28 cellular contexts compared by ENCODE assay signal in the genomic region with DNA sequence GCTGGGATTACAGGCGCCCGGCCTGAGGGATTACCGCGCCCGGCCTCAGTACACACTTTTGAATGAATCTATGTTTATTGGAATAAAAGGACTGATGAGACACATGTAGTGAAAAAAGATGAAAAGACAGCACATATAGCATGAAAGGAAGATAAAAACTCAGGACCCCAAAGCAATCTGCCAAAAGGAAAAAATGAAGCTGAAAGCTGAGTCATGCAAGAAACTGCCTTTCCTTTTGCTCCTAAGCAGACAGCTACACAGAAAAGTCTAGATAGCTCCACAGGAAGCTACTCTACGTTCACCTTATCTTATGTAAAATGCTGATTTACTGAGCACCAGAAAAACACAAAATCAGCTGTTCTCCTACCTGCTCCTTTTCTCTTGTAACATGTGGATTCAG.
"Had no signal": no experiment of that assay in that cellular context is flagged by ENCODE, and none has a peak within 500 bp of the region (broad histone marks: within the 10 kb centered on the region; RNA-seq: fewer than 3 reads in every experiment).

No MANE protein-coding gene starts in this region.

- ATAC-seq: heart right ventricle; left colon; left lung; lower lobe of right lung; mucosa of descending colon; naive thymus-derived CD4-positive, alpha-beta T cell; natural killer cell treated with Interleukin-12 subunit alpha and Interleukin-12 subunit beta and Interleukin-15 and Interleukin-18, amount 100 ng/mL, for 72 hours; pancreas; right cardiac atrium; sciatic nerve; stimulated activated effector memory CD8-positive, alpha-beta T cell treated with anti-CD3 and anti-CD28 coated beads, Interleukin-12 subunit alpha, Interleukin-12 subunit beta, amount 100 ng/mL, for 72 hours had no signal

- H3K27ac ChIP-seq: heart right ventricle, left lung, lower lobe of right lung, pancreas, prostate gland, skin epidermis, tibial nerve, uterus had no signal

- H3K9me3 ChIP-seq: heart right ventricle, left lung, lower lobe of right lung, mucosa of descending colon, pancreas, prostate gland, uterus had no signal

- H3K4me3 Mint-ChIP-seq: mesothelial cell of epicardium; naive thymus-derived CD4-positive, alpha-beta T cell; natural killer cell treated with Interleukin-12 subunit alpha and Interleukin-12 subunit beta and Interleukin-15 and Interleukin-18, amount 100 ng/mL, for 72 hours; stimulated activated effector memory CD8-positive, alpha-beta T cell treated with anti-CD3 and anti-CD28 coated beads, Interleukin-12 subunit alpha, Interleukin-12 subunit beta, amount 100 ng/mL, for 72 hours; stimulated activated naive CD8-positive, alpha-beta T cell treated with anti-CD3 and anti-CD28 coated beads, Interleukin-15, Interleukin-2, amounts not matched to agents 100 ng/mL and 50 ng/mL, for 24 hours; type B pancreatic cell had no signal

- DNase-seq: heart right ventricle; hippocampal formation; kidney; left colon; lower lobe of right lung; mammary epithelial cell; mesenchymal stem cell; mucosa of descending colon; naive thymus-derived CD4-positive, alpha-beta T cell; nucleus accumbens; pancreas; posterior cingulate gyrus; retina; right cardiac atrium; stimulated activated CD4-positive, alpha-beta T cell treated with anti-CD3 and anti-CD28 coated beads, Interleukin-12 subunit alpha, Interleukin-12 subunit beta, amount 100 ng/mL, for 4 hours; stimulated activated CD4-positive, alpha-beta T cell treated with anti-CD3 and anti-CD28 coated beads, Interleukin-4, amount 100 ng/mL, for 24 hours; stimulated activated naive CD4-positive, alpha-beta T cell; uterus had no signal

- H3K4me1 ChIP-seq: left lung, lower lobe of right lung, pancreas, prostate gland, tibial nerve, uterus had no signal

- H3K4me3 ChIP-seq: heart right ventricle, left lung, lower lobe of right lung, mucosa of descending colon, pancreas, prostate gland, skin epidermis, tibial nerve, uterus had no signal

- H3K27me3 ChIP-seq: left lung, pancreas, tibial nerve, uterus had no signal

- H3K36me3 ChIP-seq: left lung, lower lobe of right lung, pancreas, prostate gland, tibial nerve, uterus had no signal

- H3K27ac Mint-ChIP-seq: mesothelial cell of epicardium; naive thymus-derived CD4-positive, alpha-beta T cell; natural killer cell treated with Interleukin-12 subunit alpha and Interleukin-12 subunit beta and Interleukin-15 and Interleukin-18, amount 100 ng/mL, for 72 hours; stimulated activated effector memory CD8-positive, alpha-beta T cell treated with anti-CD3 and anti-CD28 coated beads, Interleukin-12 subunit alpha, Interleukin-12 subunit beta, amount 100 ng/mL, for 72 hours; stimulated activated naive CD8-positive, alpha-beta T cell treated with anti-CD3 and anti-CD28 coated beads, Interleukin-15, Interleukin-2, amounts not matched to agents 100 ng/mL and 50 ng/mL, for 24 hours; type B pancreatic cell had no signal

- H3K9me3 Mint-ChIP-seq: mesothelial cell of epicardium; natural killer cell treated with Interleukin-12 subunit alpha and Interleukin-12 subunit beta and Interleukin-15 and Interleukin-18, amount 100 ng/mL, for 72 hours; stimulated activated effector memory CD8-positive, alpha-beta T cell treated with anti-CD3 and anti-CD28 coated beads, Interleukin-12 subunit alpha, Interleukin-12 subunit beta, amount 100 ng/mL, for 72 hours; stimulated activated naive CD8-positive, alpha-beta T cell treated with anti-CD3 and anti-CD28 coated beads, Interleukin-15, Interleukin-2, amounts not matched to agents 100 ng/mL and 50 ng/mL, for 24 hours had no signal

- H3K4me1 Mint-ChIP-seq: naive thymus-derived CD4-positive, alpha-beta T cell; stimulated activated effector memory CD8-positive, alpha-beta T cell treated with anti-CD3 and anti-CD28 coated beads, Interleukin-12 subunit alpha, Interleukin-12 subunit beta, amount 100 ng/mL, for 72 hours had no signal

- H3K36me3 Mint-ChIP-seq: mesothelial cell of epicardium; naive thymus-derived CD4-positive, alpha-beta T cell; natural killer cell treated with Interleukin-12 subunit alpha and Interleukin-12 subunit beta and Interleukin-15 and Interleukin-18, amount 100 ng/mL, for 72 hours; stimulated activated effector memory CD8-positive, alpha-beta T cell treated with anti-CD3 and anti-CD28 coated beads, Interleukin-12 subunit alpha, Interleukin-12 subunit beta, amount 100 ng/mL, for 72 hours had no signal
